ENCODE assay signal across 11 cellular contexts in genomic region chr12:50655374-50655921, GRCh38.
"Had no signal": no experiment of that assay in that cellular context is flagged by ENCODE, and none has a peak within 500 bp of the region (broad histone marks: within the 10 kb centered on the region; RNA-seq: fewer than 3 reads in every experiment).

No MANE protein-coding gene starts in this region.

- H3K9ac ChIP-seq: GM23248 had no signal

- H3K4me2 ChIP-seq: GM23338 had no signal

- H3K4me3 ChIP-seq: GM23248, GM23338, HAP-1 had no signal

- H3K36me3 ChIP-seq: HAP-1 had no signal

- FAIRE-seq: H1, H54 had no signal

- H3K27ac ChIP-seq: GM23248 had no signal

- DNase-seq: GM23248, GOT3, H7, H9, HCEC 1CT, HFFc6 had no signal

- ATAC-seq: GM23338, HCT116 had no signal

- H2AFZ ChIP-seq: GM23248, GM23338 had no signal

- H3K9me3 ChIP-seq: HAP-1 had no signal
